Comparison of ENCODE assay signal across 39 cellular contexts in the genomic region with DNA sequence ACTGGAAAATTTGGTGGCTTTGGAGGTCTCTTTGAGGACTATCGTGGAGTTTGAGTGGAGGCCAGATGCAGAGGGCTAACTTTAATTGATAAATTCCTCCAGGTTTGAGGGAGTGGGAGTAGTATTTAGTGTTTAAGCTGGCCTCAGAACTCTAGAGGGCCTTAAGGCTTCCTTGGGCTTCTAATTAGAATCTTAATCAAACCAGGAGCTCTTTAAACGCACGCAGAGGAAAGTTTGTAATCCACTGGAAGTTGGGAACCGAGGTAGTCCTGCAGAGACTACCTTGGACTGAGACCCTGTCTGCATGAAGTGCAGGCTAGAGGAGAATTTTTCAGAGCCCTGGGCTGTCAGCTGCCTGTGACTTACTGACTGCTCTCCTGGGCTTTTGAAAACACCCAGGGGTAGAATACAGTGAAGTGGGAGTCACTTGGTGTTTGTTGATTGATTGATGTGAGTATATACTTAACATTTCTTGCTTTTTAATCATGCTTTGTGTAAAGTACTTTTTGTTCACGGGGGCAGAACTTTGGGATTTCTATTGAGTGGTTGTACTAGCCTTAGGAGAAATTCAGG. TPM values are rescaled to one million over a fixed set of nuclear protein-coding genes. Genes with fewer than 3 reads are reported as not detected.
"Had no signal": no experiment of that assay in that cellular context is flagged by ENCODE, and none has a peak within 500 bp of the region (broad histone marks: within the 10 kb centered on the region; RNA-seq: fewer than 3 reads in every experiment).

No MANE protein-coding gene starts in this region.

- H3K4me1 ChIP-seq: adrenal gland, body of pancreas, breast epithelium, colonic mucosa had no signal

- H3K36me3 Mint-ChIP-seq: activated naive CD8-positive, alpha-beta T cell; WTC11 had no signal

- H3K4me3 ChIP-seq: adrenal gland, body of pancreas, breast epithelium, colonic mucosa had no signal

- DNase-seq: activated CD4-positive, alpha-beta memory T cell treated with anti-CD3 and anti-CD28 coated beads, Interleukin-2, amount 10 ng/mL, durations not matched to agents 7 days and 5 days; activated CD4-positive, alpha-beta T cell treated with anti-CD3 and anti-CD28 coated beads for 1 hour; activated CD4-positive, alpha-beta T cell treated with anti-CD3 and anti-CD28 coated beads for 36 hours; activated CD4-positive, alpha-beta T cell treated with anti-CD3 and anti-CD28 coated beads for 48 hours; activated CD4-positive, alpha-beta T cell treated with anti-CD3 and anti-CD28 coated beads, Interleukin-2, amount 10 ng/mL, durations not matched to agents 7 days and 5 days; activated CD4-positive, alpha-beta T cell treated with anti-CD3 and anti-CD28 coated beads, Interleukin-2, amount 50 U/mL, for 48 hours; activated CD4-positive, CD25-positive, alpha-beta regulatory T cell; activated CD8-positive, alpha-beta memory T cell treated with anti-CD3 and anti-CD28 coated beads for 24 hours; activated CD8-positive, alpha-beta memory T cell treated with anti-CD3 and anti-CD28 coated beads, Interleukin-2, amount 10 ng/mL, durations not matched to agents 7 days and 5 days; activated CD8-positive, alpha-beta memory T cell treated with anti-CD3 and anti-CD28 coated beads, Interleukin-2, amount 50 U/mL, for 48 hours; activated CD8-positive, alpha-beta T cell treated with anti-CD3 and anti-CD28 coated beads, Interleukin-2, amount 10 ng/mL, durations not matched to agents 7 days and 5 days; activated effector memory CD4-positive, alpha-beta T cell treated with Interleukin-2 at 50 U/mL for 16 hours; activated gamma-delta T cell; activated naive CD4-positive, alpha-beta T cell treated with anti-CD3 and anti-CD28 coated beads, Interleukin-2, amount 10 ng/mL, durations not matched to agents 7 days and 5 days; activated naive CD4-positive, alpha-beta T cell treated with Interleukin-2 at 50 U/mL for 16 hours; activated T-cell treated with anti-CD3 and anti-CD28 coated beads, Interleukin-2, amount 50 U/mL, for 24 hours; activated T-cell treated with anti-CD3 and anti-CD28 coated beads, Interleukin-2, amount 50 U/mL, for 48 hours; adrenal gland; amniotic stem cell; aorta; body of pancreas; brain microvascular endothelial cell; central memory CD4-positive, alpha-beta T cell; cerebellar nuclear complex; colonic mucosa; T-helper 2 cell; T-helper 9 cell; WERI-Rb-1 had no signal

- H3K4me3 Mint-ChIP-seq: activated CD4-positive, alpha-beta memory T cell treated with anti-CD3 and anti-CD28 coated beads, Interleukin-2, amount 10 ng/mL, durations not matched to agents 7 days and 5 days; activated CD4-positive, alpha-beta T cell treated with anti-CD3 and anti-CD28 coated beads for 36 hours; activated CD4-positive, alpha-beta T cell treated with anti-CD3 and anti-CD28 coated beads, Interleukin-2, amount 10 ng/mL, durations not matched to agents 7 days and 5 days; activated CD8-positive, alpha-beta memory T cell treated with anti-CD3 and anti-CD28 coated beads, Interleukin-2, amount 10 ng/mL, durations not matched to agents 7 days and 5 days; activated CD8-positive, alpha-beta T cell treated with anti-CD3 and anti-CD28 coated beads, Interleukin-2, amount 10 ng/mL, durations not matched to agents 7 days and 5 days; activated naive CD4-positive, alpha-beta T cell treated with anti-CD3 and anti-CD28 coated beads, Interleukin-2, amount 10 ng/mL, durations not matched to agents 7 days and 5 days; activated naive CD4-positive, alpha-beta T cell treated with anti-CD3 and anti-CD28 coated beads, Interleukin-2, amount 50 U/mL, for 24 hours; activated naive CD8-positive, alpha-beta T cell; activated T-cell treated with anti-CD3 and anti-CD28 coated beads, Interleukin-2, amount 50 U/mL, for 24 hours; T-helper 1 cell treated with Interleukin-12 subunit alpha and Interleukin-12 subunit beta and Interleukin-4 antibody, amounts not matched to agents 30 μg/mL and 1 μg/mL, for 36 hours; T-helper 2 cell treated with Interferon-gamma antibody and Interleukin-4, amounts not matched to agents 5 μg/mL and 100 μg/mL, for 36 hours; WTC11 had no signal

- H3K27ac ChIP-seq: adrenal gland, body of pancreas, brain microvascular endothelial cell, breast epithelium, colonic mucosa, WERI-Rb-1 had no signal

- H3K36me3 ChIP-seq: adrenal gland, brain microvascular endothelial cell, breast epithelium, colonic mucosa, WERI-Rb-1 had no signal

- H3K9me3 ChIP-seq: adrenal gland, body of pancreas, breast epithelium, colonic mucosa had no signal

- H3K9me3 Mint-ChIP-seq: activated CD4-positive, alpha-beta memory T cell treated with anti-CD3 and anti-CD28 coated beads, Interleukin-2, amount 10 ng/mL, durations not matched to agents 7 days and 5 days; activated CD4-positive, alpha-beta T cell treated with anti-CD3 and anti-CD28 coated beads, Interleukin-2, amount 10 ng/mL, durations not matched to agents 7 days and 5 days; activated naive CD4-positive, alpha-beta T cell treated with anti-CD3 and anti-CD28 coated beads, Interleukin-2, amount 10 ng/mL, durations not matched to agents 7 days and 5 days; activated T-helper 2 cell treated with anti-CD3 and anti-CD28 coated beads, Interferon-gamma antibody, Interleukin-2, Interleukin-4, amounts not matched to agents 10 μg/mL and 5 μg/mL and 100 μg/mL, durations not matched to agents 14 hours and 24 hours and 36 hours; T-helper 1 cell treated with Interleukin-12 subunit alpha and Interleukin-12 subunit beta and Interleukin-4 antibody, amounts not matched to agents 30 μg/mL and 1 μg/mL, for 36 hours; T-helper 2 cell treated with Interferon-gamma antibody and Interleukin-4, amounts not matched to agents 5 μg/mL and 100 μg/mL, for 36 hours; WTC11 had no signal

- H3K4me1 Mint-ChIP-seq: activated CD4-positive, alpha-beta T cell treated with anti-CD3 and anti-CD28 coated beads for 36 hours; activated naive CD4-positive, alpha-beta T cell treated with anti-CD3 and anti-CD28 coated beads, Interleukin-2, amount 50 U/mL, for 24 hours; WTC11 had no signal

- H3K27ac Mint-ChIP-seq: activated CD4-positive, alpha-beta memory T cell treated with anti-CD3 and anti-CD28 coated beads, Interleukin-2, amount 10 ng/mL, durations not matched to agents 7 days and 5 days; activated CD4-positive, alpha-beta T cell treated with anti-CD3 and anti-CD28 coated beads for 36 hours; activated CD4-positive, alpha-beta T cell treated with anti-CD3 and anti-CD28 coated beads, Interleukin-2, amount 10 ng/mL, durations not matched to agents 7 days and 5 days; activated CD8-positive, alpha-beta memory T cell treated with anti-CD3 and anti-CD28 coated beads, Interleukin-2, amount 10 ng/mL, durations not matched to agents 7 days and 5 days; activated CD8-positive, alpha-beta T cell treated with anti-CD3 and anti-CD28 coated beads, Interleukin-2, amount 10 ng/mL, durations not matched to agents 7 days and 5 days; activated naive CD4-positive, alpha-beta T cell treated with anti-CD3 and anti-CD28 coated beads, Interleukin-2, amount 10 ng/mL, durations not matched to agents 7 days and 5 days; activated naive CD4-positive, alpha-beta T cell treated with anti-CD3 and anti-CD28 coated beads, Interleukin-2, amount 50 U/mL, for 24 hours; activated naive CD8-positive, alpha-beta T cell; activated T-cell treated with anti-CD3 and anti-CD28 coated beads, Interleukin-2, amount 50 U/mL, for 24 hours; activated T-helper 2 cell treated with anti-CD3 and anti-CD28 coated beads, Interferon-gamma antibody, Interleukin-2, Interleukin-4, amounts not matched to agents 10 μg/mL and 5 μg/mL and 100 μg/mL, durations not matched to agents 14 hours and 24 hours and 36 hours; T-helper 1 cell treated with Interleukin-12 subunit alpha and Interleukin-12 subunit beta and Interleukin-4 antibody, amounts not matched to agents 30 μg/mL and 1 μg/mL, for 36 hours; T-helper 2 cell treated with Interferon-gamma antibody and Interleukin-4, amounts not matched to agents 5 μg/mL and 100 μg/mL, for 36 hours; WTC11 had no signal

- ATAC-seq: activated CD4-positive, alpha-beta T cell treated with anti-CD3 and anti-CD28 coated beads for 36 hours; activated CD4-positive, CD25-positive, alpha-beta regulatory T cell treated with anti-CD3 and anti-CD28 coated beads, Interleukin-2, amount 50 U/mL, for 24 hours; activated CD8-positive, alpha-beta memory T cell treated with anti-CD3 and anti-CD28 coated beads, Interleukin-2, amount 10 ng/mL, durations not matched to agents 7 days and 5 days; activated CD8-positive, alpha-beta T cell treated with anti-CD3 and anti-CD28 coated beads, Interleukin-2, amount 10 ng/mL, durations not matched to agents 7 days and 5 days; body of pancreas; WTC11 had no signal

RNA-seq across cellular contexts. Expression of gene SPAG6, which starts 5.9 kb away (rescaled TPM):
- total RNA-seq: astrocyte, cardiac septum, chondrocyte, colonic mucosa had no signal
- polyA plus RNA-seq: aorta had no signal
